ENCODE assay signal across 11 cellular contexts in genomic region chr4:156829194-156829593, GRCh38.
DNase-seq lines count a peak whose midpoint lies in the region; ATAC-seq and TF ChIP-seq lines count a peak whose summit lies in the region.
"Had no signal": no experiment of that assay in that cellular context is flagged by ENCODE, and none has a peak within 500 bp of the region (broad histone marks: within the 10 kb centered on the region; RNA-seq: fewer than 3 reads in every experiment).

No MANE protein-coding gene starts in this region.

- DNase-seq in HL-60 (ENCODE audit: low read depth in 1 of 2, low spot score in 1 of 2) (peak; percentile 2 to 41), amniotic epithelial cell (ENCODE audit: low read depth) (peak; percentile 53), globus pallidus (ENCODE audit: low spot score) (peak; percentile 19), sciatic nerve (ENCODE audit: low spot score) (no peak), RPMI8226 (no peak)
- DNase-seq in activated naive CD4-positive, alpha-beta T cell treated with Interleukin-2 at 50 U/mL for 16 hours, result no peak
- no peak for DNase-seq in stimulated activated naive CD8-positive, alpha-beta T cell treated with anti-CD3 and anti-CD28 coated beads, Interleukin-15, Interleukin-2, amounts not matched to agents 100 U/mL and 50 U/mL, for 24 hours
- DNase-seq: NCI-H526, T1000, upper lobe of left lung had no signal

- intact Hi-C loops in sciatic nerve (cut with DNase I), result no loop called here

- no peak overlapping the region for H3K4me3 ChIP-seq in HL-60 (replicated peaks; ENCODE audit: insufficient read depth, low read length)
- H3K4me3 ChIP-seq: upper lobe of left lung had no signal

- ATAC-seq in sciatic nerve, result peak; percentile 84
- no peak for ATAC-seq in stimulated activated naive CD8-positive, alpha-beta T cell treated with anti-CD3 and anti-CD28 coated beads, Interleukin-15, Interleukin-2, amounts not matched to agents 100 U/mL and 50 U/mL, for 24 hours
- ATAC-seq in GM18868 (IDR thresholded peaks at IDR 0.05; ENCODE audit: unreplicated experiment), result no peak

- no peak for TF ChIP-seq CTCF in HL-60 (IDR thresholded peaks at IDR 0.05; ENCODE audit: insufficient read depth, low read length)

- no peaks in the 10 kb centered on the region for H3K27me3 ChIP-seq in HL-60 (ENCODE audit: insufficient read depth, poor library complexity, severe bottlenecking)
- H3K27me3 ChIP-seq: upper lobe of left lung had no signal

- H3K27ac ChIP-seq in HL-60 (replicated peaks), result peak overlapping the region; percentile 65

Comparison
In these comparisons a context has a peak if more than half of its experiments do, and no peak if none do; other contexts are left out.
1. DNase-seq: peak in HL-60 (2 of 2), amniotic epithelial cell (single experiment) and globus pallidus (single experiment); none in sciatic nerve (single experiment), activated naive CD4-positive, alpha-beta T cell treated with Interleukin-2 at 50 U/mL for 16 hours (single experiment), stimulated activated naive CD8-positive, alpha-beta T cell treated with anti-CD3 and anti-CD28 coated beads, Interleukin-15, Interleukin-2, amounts not matched to agents 100 U/mL and 50 U/mL, for 24 hours (single experiment) and RPMI8226 (single experiment).